Comparison of ENCODE assay signal across 21 cellular contexts in the genomic region with DNA sequence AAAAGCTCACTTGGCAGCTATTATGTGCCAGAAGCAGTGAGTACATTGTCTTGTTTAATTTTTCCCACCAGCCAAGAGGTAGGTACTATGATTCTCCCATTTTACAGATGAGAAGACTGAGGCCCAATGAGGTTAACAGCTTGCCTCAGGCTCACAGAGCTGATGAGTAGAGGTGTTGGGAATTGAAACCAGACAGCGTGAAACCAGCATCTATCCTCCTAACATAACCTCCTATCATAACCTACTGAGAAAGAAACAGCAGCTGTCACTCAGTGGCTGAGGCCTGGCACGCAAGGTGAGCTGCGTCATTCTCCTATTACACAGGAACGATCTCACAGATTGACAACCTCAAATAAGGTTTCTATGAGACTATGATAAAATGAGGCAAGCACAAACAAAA. TPM values are rescaled to one million over a fixed set of nuclear protein-coding genes. Genes with fewer than 3 reads are reported as not detected.
DNase-seq lines count a peak whose midpoint lies in the region; ATAC-seq, FAIRE-seq and TF ChIP-seq lines count a peak whose summit lies in the region.
"Had no signal": no experiment of that assay in that cellular context is flagged by ENCODE, and none has a peak within 500 bp of the region (broad histone marks: within the 10 kb centered on the region; RNA-seq: fewer than 3 reads in every experiment).

No MANE protein-coding gene starts in this region.

- H3K27me3 Mint-ChIP-seq in type B pancreatic cell = no peaks in the 10 kb centered on the region
- H3K27me3 Mint-ChIP-seq in stimulated activated memory B cell treated with anti-CD40 and anti-IgM and Interleukin-4, amounts not matched to agents 10 μg/mL and 1 μg/mL and 100 μg/mL, for 72 hours = no peaks in the 10 kb centered on the region

- H3K4me1 ChIP-seq in GM12878 (ENCODE audit: control insufficient read depth, insufficient read depth, low read length) = peaks cover 37% of the 10 kb centered on the region

- TF ChIP-seq CTCF in GM12878 (IDR thresholded peaks at IDR 0.05 in 2 of 3, conservative IDR thresholded peaks at IDR 0.05 in 1 of 3; ENCODE audit: control insufficient read depth in 2 of 3, extremely low read depth in 1 of 3, insufficient read depth in 1 of 3, low read depth in 3 of 3, low read length in 3 of 3) (no peak), type B pancreatic cell (conservative IDR thresholded peaks at IDR 0.05) (no peak)

- TF ChIP-seq POLR2A in GM12878 (IDR thresholded peaks at IDR 0.05; ENCODE audit: low read depth, low read length) = no peak

- no peak overlapping the region for H2AFZ ChIP-seq in GM12878 (ENCODE audit: control insufficient read depth, low read depth, low read length)
- H2AFZ ChIP-seq: GM23338 had no signal

- no peaks in the 10 kb centered on the region for H3K79me2 ChIP-seq in GM12878 (ENCODE audit: control insufficient read depth, insufficient read depth, low read length)

- peaks cover 18% of the 10 kb centered on the region for H3K4me1 Mint-ChIP-seq in type B pancreatic cell (ENCODE audit: unreplicated experiment)
- H3K4me1 Mint-ChIP-seq in stimulated activated memory B cell treated with anti-CD40 and anti-IgM and Interleukin-4, amounts not matched to agents 10 μg/mL and 1 μg/mL and 100 μg/mL, for 72 hours = peaks cover 11% of the 10 kb centered on the region

- H3K9me3 Mint-ChIP-seq in type B pancreatic cell = peaks cover under 1% of the 10 kb centered on the region
- no peaks in the 10 kb centered on the region for H3K9me3 Mint-ChIP-seq in stimulated activated memory B cell treated with anti-CD40 and anti-IgM and Interleukin-4, amounts not matched to agents 10 μg/mL and 1 μg/mL and 100 μg/mL, for 72 hours
- H3K9me3 Mint-ChIP-seq: GM23338; T-helper 1 cell treated with Interleukin-12 subunit alpha and Interleukin-12 subunit beta and Interleukin-4 antibody, amounts not matched to agents 30 μg/mL and 1 μg/mL, for 36 hours had no signal

- no peak for TF ChIP-seq EP300 in GM12878 (IDR thresholded peaks at IDR 0.05; ENCODE audit: borderline replicate concordance in 1 of 2, control insufficient read depth in 1 of 2, low read depth in 2 of 2, low read length in 2 of 2)

- POLR2A ChIA-PET in GM12878 (lab: Charles Lee) = no interaction called here

- RAD21 ChIA-PET in GM12878 (lab: Charles Lee; ENCODE audit: unreplicated experiment) = no interaction called here

- no peaks in the 10 kb centered on the region for H4K20me1 ChIP-seq in GM12878 (ENCODE audit: control insufficient read depth, insufficient read depth)

- no peak overlapping the region for H3K27ac ChIP-seq in GM12878 (ENCODE audit: control insufficient read depth, insufficient read depth)

- intact Hi-C loops in GM12878 (cut with micrococcal nuclease; ENCODE audit: unreplicated experiment) = no loop called here

- no peak for TF ChIP-seq RAD21 in GM12878 (IDR thresholded peaks at IDR 0.05; ENCODE audit: insufficient read depth, low read depth, low read length)

- whole genome bisulfite sequencing in GM12878 (ENCODE audit: insufficient coverage, insufficient replicate concordance, low lambda C conversion rate, missing lambda C conversion rate) = 66% methylated on average over 4 of the region's 4 CpGs

- no peak overlapping the region for H3K9ac ChIP-seq in GM12878 (ENCODE audit: control insufficient read depth, insufficient read depth, low read length)

- DNase-seq in GM12878 (ENCODE audit: low read depth, low spot score) = no peak
- DNase-seq in type B pancreatic cell (ENCODE audit: extremely low spot score, unreplicated experiment) = no peak
- no peak for DNase-seq in hepatic stellate cell (ENCODE audit: low spot score)
- no peak for DNase-seq in NCI-H2029 treated with DMSO at 0.1 percent for 48 hours (lab: John Stamatoyannopoulos, UW)
- DNase-seq: DMS 273 treated with DMSO at 0.1 percent for 48 hours; GDM1; MG63; NCI-H1092 treated with DMSO at 0.1 percent for 48 hours; NCI-H1694; NCI-H69; NK-92 treated with Interleukin-12 subunit alpha and Interleukin-12 subunit beta, amount 100 ng/mL, for 24 hours; OCI-M1; RPMI8226; SIG-M5 had no signal

- no peak overlapping the region for H3K4me2 ChIP-seq in GM12878 (ENCODE audit: control insufficient read depth, insufficient read depth)
- H3K4me2 ChIP-seq: GM23338 had no signal

- in situ Hi-C loops in GM12878 (cut with MboI) = no loop called here

- H3K9me3 ChIP-seq in GM12878 (replicated peaks; ENCODE audit: control insufficient read depth, insufficient read depth, low read length) = no peaks in the 10 kb centered on the region
- H3K9me3 ChIP-seq: MG63 had no signal

- H3K36me3 ChIP-seq in GM12878 (ENCODE audit: control insufficient read depth in 2 of 2, insufficient read depth in 2 of 2, low read length in 1 of 2) = no peaks in the 10 kb centered on the region
- H3K36me3 ChIP-seq: MG63 had no signal

- FAIRE-seq in GM12878 (lab: Jason Lieb, UNC) = peak; percentile 49
- FAIRE-seq: GM12892 had no signal

- no TSS peak for BruUV-seq in GM12878 (replicated peaks; lab: Mats Ljungman, UMichigan)

- H3K4me3 Mint-ChIP-seq in type B pancreatic cell = no peak overlapping the region
- H3K4me3 Mint-ChIP-seq in stimulated activated memory B cell treated with anti-CD40 and anti-IgM and Interleukin-4, amounts not matched to agents 10 μg/mL and 1 μg/mL and 100 μg/mL, for 72 hours = no peak overlapping the region
- H3K4me3 Mint-ChIP-seq: GM23338; T-helper 1 cell treated with Interleukin-12 subunit alpha and Interleukin-12 subunit beta and Interleukin-4 antibody, amounts not matched to agents 30 μg/mL and 1 μg/mL, for 36 hours had no signal

- ATAC-seq in GM18867 (IDR thresholded peaks at IDR 0.05; ENCODE audit: unreplicated experiment) (peak; percentile 73), HG03175 (IDR thresholded peaks at IDR 0.05; ENCODE audit: unreplicated experiment) (peak; percentile 48), GM12878 (peak; percentile 37)
- no peak for ATAC-seq in stimulated activated memory B cell treated with anti-CD40 and anti-IgM and Interleukin-4, amounts not matched to agents 10 μg/mL and 1 μg/mL and 100 μg/mL, for 72 hours
- ATAC-seq: GM23338, HCT116 had no signal

- SMC1A ChIA-PET in GM12878 (lab: Charles Lee; ENCODE audit: uncharacterized antibody, unreplicated experiment) = interaction anchor here (1.5 kb wide), 1 partner anchor 36 kb away, joined by 3 read pairs; no protein-coding TSS in a partner anchor

- no peak overlapping the region for H3K4me3 ChIP-seq in GM12878
- H3K4me3 ChIP-seq: GM23338, MG63 had no signal

- CTCF ChIA-PET in GM12878 (lab: Yijun Ruan, JAX) = interaction anchor here (1.0 to 1.6 kb wide), 2 partner anchors 14 to 17 kb away, joined by 3 to 7 read pairs; no protein-coding TSS in a partner anchor

- H3K27me3 ChIP-seq in GM12878 (replicated peaks in 1 of 2; ENCODE audit: control insufficient read depth in 2 of 2, insufficient read depth in 2 of 2, low read length in 1 of 2) = no peaks in the 10 kb centered on the region
- H3K27me3 ChIP-seq: MG63 had no signal

- H3K27ac Mint-ChIP-seq in type B pancreatic cell = peak overlapping the region; percentile 34
- H3K27ac Mint-ChIP-seq in stimulated activated memory B cell treated with anti-CD40 and anti-IgM and Interleukin-4, amounts not matched to agents 10 μg/mL and 1 μg/mL and 100 μg/mL, for 72 hours = no peak overlapping the region
- H3K27ac Mint-ChIP-seq: GM23338 had no signal

- peaks cover under 1% of the 10 kb centered on the region for H3K36me3 Mint-ChIP-seq in type B pancreatic cell
- peaks cover 1% of the 10 kb centered on the region for H3K36me3 Mint-ChIP-seq in stimulated activated memory B cell treated with anti-CD40 and anti-IgM and Interleukin-4, amounts not matched to agents 10 μg/mL and 1 μg/mL and 100 μg/mL, for 72 hours

TF ChIP-seq in GM12878, 131 proteins besides CTCF, POLR2A, EP300 and RAD21 (continues in another document):
- TF ChIP-seq RCOR1 (conservative IDR thresholded peaks at IDR 0.05; ENCODE audit: low read depth, low read length) = no peak
- no peak for TF ChIP-seq KAT2A (conservative IDR thresholded peaks at IDR 0.05; ENCODE audit: control insufficient read depth, low read depth, low read length)

RNA-seq across cellular contexts. Expression of a gene that starts 6.2 kb away (rescaled TPM):
- total RNA-seq in GM12878 (2013; cell fraction: nucleolus; rRNA removed) = 28.8 and 34.3 TPM in 2 replicates
- total RNA-seq in GM12878 (2014; rRNA removed) (8.1 and 9.2 TPM in 2 replicates), GM12878 (2014; rRNA removed; fragmentation: Illumina TruSeq; extraction: Trizol) (5.3 and 7.2 TPM in 2 replicates), GM12878 (2021) (9.5 and 11.3 TPM in 2 replicates), type B pancreatic cell (ENCODE audit: low replicate concordance) (6.1 and 14.9 TPM in 2 replicates)
- 0.87 TPM for polyA plus RNA-seq in GM12878 (2011; ENCODE audit: low read depth)
- polyA plus RNA-seq in GM12878 (2011; rRNA removed) (5.0 and 7.6 TPM in 2 replicates), GM12878 (2014; fragmentation: Illumina TruSeq; extraction: Trizol) (1.1 and 4.8 TPM in 2 replicates), GM12878 (2014; fragmentation: Nextera tagmentation; extraction: Ambion mirVana) (10 to 100 TPM; 10.8 to 11.8 TPM), GM12878 (2014; rRNA removed) (10.4 and 13.6 TPM in 2 replicates), GM12878 (2016; fragmentation: Nextera tagmentation; extraction: Ambion mirVana) (10 to 100 TPM; 14.2 to 15.8 TPM)
- polyA plus RNA-seq in GM12878 (2011; cell fraction: cytosol; rRNA removed) = 4.3 and 9.9 TPM in 2 replicates
- 37.1 and 47.3 TPM in 2 replicates for polyA plus RNA-seq in GM12878 (2011; cell fraction: nucleus; rRNA removed)
- polyA plus RNA-seq in GM12878 (2012) = 5.0 and 5.5 TPM in 2 replicates
- polyA minus RNA-seq in GM12878 (2011; rRNA and poly(A)+ RNA removed) = 1.9 and 3.3 TPM in 2 replicates
- polyA minus RNA-seq in GM12878 (2011; cell fraction: cytosol; rRNA and poly(A)+ RNA removed) = 1.5 and 1.8 TPM in 2 replicates
- 3.4 and 5.2 TPM in 2 replicates for polyA minus RNA-seq in GM12878 (2011; cell fraction: nucleus; rRNA and poly(A)+ RNA removed)

RNA-seq across cellular contexts. Expression of a gene that starts 37.9 kb away (rescaled TPM):
- total RNA-seq in GM12878 (2013; cell fraction: nucleolus; rRNA removed) = 119 and 128 TPM in 2 replicates
- total RNA-seq in GM12878 (2014; rRNA removed) (44.5 and 50.8 TPM in 2 replicates), GM12878 (2014; rRNA removed; fragmentation: Illumina TruSeq; extraction: Trizol) (26.0 and 27.1 TPM in 2 replicates), GM12878 (2021) (63.9 and 71.5 TPM in 2 replicates), type B pancreatic cell (ENCODE audit: low replicate concordance) (60.5 and 72.4 TPM in 2 replicates)
- polyA plus RNA-seq in GM12878 (2011; ENCODE audit: low read depth) = 19.7 TPM
- polyA plus RNA-seq in GM12878 (2011; rRNA removed) (36.7 and 58.7 TPM in 2 replicates), GM12878 (2014; fragmentation: Illumina TruSeq; extraction: Trizol) (36.5 and 45.8 TPM in 2 replicates), GM12878 (2014; fragmentation: Nextera tagmentation; extraction: Ambion mirVana) (10 to 100 TPM; 27.9 to 35.8 TPM), GM12878 (2014; rRNA removed) (59.3 and 65.2 TPM in 2 replicates), GM12878 (2016; fragmentation: Nextera tagmentation; extraction: Ambion mirVana) (100 to 1,000 TPM; 123 to 138 TPM)
- 55.6 and 67.7 TPM in 2 replicates for polyA plus RNA-seq in GM12878 (2011; cell fraction: cytosol; rRNA removed)
- polyA plus RNA-seq in GM12878 (2011; cell fraction: nucleus; rRNA removed) = 252 and 294 TPM in 2 replicates
- polyA plus RNA-seq in GM12878 (2012) = 53.6 and 53.9 TPM in 2 replicates
- polyA minus RNA-seq in GM12878 (2011; rRNA and poly(A)+ RNA removed) = 45.6 and 57.2 TPM in 2 replicates
- polyA minus RNA-seq in GM12878 (2011; cell fraction: cytosol; rRNA and poly(A)+ RNA removed) = 21.9 and 23.4 TPM in 2 replicates
- polyA minus RNA-seq in GM12878 (2011; cell fraction: nucleus; rRNA and poly(A)+ RNA removed) = 68.9 and 118 TPM in 2 replicates
